Comparison of ENCODE assay signal across 1 cellular context in genomic region chr6:5433324-5433723, GRCh38.
TF ChIP-seq lines count a peak whose summit lies in the region.

No MANE protein-coding gene starts in this region.

TF ChIP-seq in A549, 52 proteins besides CTCF, POLR2A, EP300 and RAD21 (continued from another document):
- no peak for TF ChIP-seq HOXB13 (CRISPR knock-in tag; IDR thresholded peaks at IDR 0.05; ENCODE audit: low read depth)
- TF ChIP-seq, protein P1, sequence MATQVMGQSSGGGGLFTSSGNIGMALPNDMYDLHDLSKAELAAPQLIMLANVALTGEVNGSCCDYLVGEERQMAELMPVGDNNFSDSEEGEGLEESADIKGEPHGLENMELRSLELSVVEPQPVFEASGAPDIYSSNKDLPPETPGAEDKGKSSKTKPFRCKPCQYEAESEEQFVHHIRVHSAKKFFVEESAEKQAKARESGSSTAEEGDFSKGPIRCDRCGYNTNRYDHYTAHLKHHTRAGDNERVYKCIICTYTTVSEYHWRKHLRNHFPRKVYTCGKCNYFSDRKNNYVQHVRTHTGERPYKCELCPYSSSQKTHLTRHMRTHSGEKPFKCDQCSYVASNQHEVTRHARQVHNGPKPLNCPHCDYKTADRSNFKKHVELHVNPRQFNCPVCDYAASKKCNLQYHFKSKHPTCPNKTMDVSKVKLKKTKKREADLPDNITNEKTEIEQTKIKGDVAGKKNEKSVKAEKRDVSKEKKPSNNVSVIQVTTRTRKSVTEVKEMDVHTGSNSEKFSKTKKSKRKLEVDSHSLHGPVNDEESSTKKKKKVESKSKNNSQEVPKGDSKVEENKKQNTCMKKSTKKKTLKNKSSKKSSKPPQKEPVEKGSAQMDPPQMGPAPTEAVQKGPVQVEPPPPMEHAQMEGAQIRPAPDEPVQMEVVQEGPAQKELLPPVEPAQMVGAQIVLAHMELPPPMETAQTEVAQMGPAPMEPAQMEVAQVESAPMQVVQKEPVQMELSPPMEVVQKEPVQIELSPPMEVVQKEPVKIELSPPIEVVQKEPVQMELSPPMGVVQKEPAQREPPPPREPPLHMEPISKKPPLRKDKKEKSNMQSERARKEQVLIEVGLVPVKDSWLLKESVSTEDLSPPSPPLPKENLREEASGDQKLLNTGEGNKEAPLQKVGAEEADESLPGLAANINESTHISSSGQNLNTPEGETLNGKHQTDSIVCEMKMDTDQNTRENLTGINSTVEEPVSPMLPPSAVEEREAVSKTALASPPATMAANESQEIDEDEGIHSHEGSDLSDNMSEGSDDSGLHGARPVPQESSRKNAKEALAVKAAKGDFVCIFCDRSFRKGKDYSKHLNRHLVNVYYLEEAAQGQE (IDR thresholded peaks at IDR 0.05) = no peak
- no peak for TF ChIP-seq CEBPB (IDR thresholded peaks at IDR 0.05)
